Comparison of ENCODE assay signal across 11 cellular contexts in genomic region chr6:228881-229651, GRCh38.
A peak's percentile ranks its signal among the peaks of the same experiment; 100 is the strongest.
DNase-seq lines count a peak whose midpoint lies in the region; ATAC-seq, FAIRE-seq and TF ChIP-seq lines count a peak whose summit lies in the region.
"Had no signal": no experiment of that assay in that cellular context is flagged by ENCODE, and none has a peak within 500 bp of the region (broad histone marks: within the 10 kb centered on the region; RNA-seq: fewer than 3 reads in every experiment).

No MANE protein-coding gene starts in this region.

- peak overlapping the region; percentile 60 for H2AFZ ChIP-seq in HepG2 (ENCODE audit: low read length)

- peaks cover 12% of the 10 kb centered on the region for H3K4me1 ChIP-seq in HepG2 (ENCODE audit: insufficient read depth, low read length)
- no peaks in the 10 kb centered on the region for H3K4me1 ChIP-seq in right lobe of liver
- peaks cover 5% of the 10 kb centered on the region for H3K4me1 ChIP-seq in upper lobe of right lung
- H3K4me1 ChIP-seq in BE2C: no peaks in the 10 kb centered on the region
- peaks cover 11 to 20% of the 10 kb centered on the region in 2 donors for H3K4me1 ChIP-seq in naive thymus-derived CD4-positive, alpha-beta T cell (ENCODE audit: control insufficient read depth in 2 of 2, insufficient read depth in 2 of 2, low read length in 2 of 2)

- H3K9me3 ChIP-seq in HepG2 (ENCODE audit: low read length) (peaks cover 6% of the 10 kb centered on the region; the same call in 1 of the 2 replicates), right lobe of liver (no peaks in the 10 kb centered on the region), upper lobe of right lung (no peaks in the 10 kb centered on the region), BE2C (no peaks in the 10 kb centered on the region)
- no peaks in the 10 kb centered on the region for H3K9me3 ChIP-seq in naive thymus-derived CD4-positive, alpha-beta T cell (ENCODE audit: control insufficient read depth in 2 of 3, low read length in 3 of 3)

- TF ChIP-seq EP300 in HepG2 (IDR thresholded peaks at IDR 0.05; ENCODE audit: low read depth in 2 of 2, low read length in 2 of 2): no peak
- TF ChIP-seq EP300 in HepG2 (CRISPR knock-in tag; IDR thresholded peaks at IDR 0.05; ENCODE audit: borderline replicate concordance): no peak

- intact Hi-C loops in HepG2 (cut with micrococcal nuclease; ENCODE audit: unreplicated experiment) (no loop called here), right lobe of liver (cut with DNase I) (no loop called here), upper lobe of right lung (cut with DNase I) (no loop called here)
- intact Hi-C loops in naive thymus-derived CD4-positive, alpha-beta T cell (cut with micrococcal nuclease): no loop called here

- no peaks in the 10 kb centered on the region for H3K79me2 ChIP-seq in HepG2 (ENCODE audit: insufficient read depth, low read length)

- TF ChIP-seq CTCF in HepG2 (CRISPR knock-in tag; IDR thresholded peaks at IDR 0.05): no peak
- TF ChIP-seq CTCF in right lobe of liver (IDR thresholded peaks at IDR 0.05): no peak
- TF ChIP-seq CTCF in upper lobe of right lung (IDR thresholded peaks at IDR 0.05): no peak
- no peak for TF ChIP-seq CTCF in BE2C (IDR thresholded peaks at IDR 0.05; ENCODE audit: low read depth, low read length)

- TF ChIP-seq POLR2A in HepG2 (IDR thresholded peaks at IDR 0.05; ENCODE audit: insufficient read depth in 1 of 2, low read depth in 2 of 2, low read length in 2 of 2) (no peak), right lobe of liver (IDR thresholded peaks at IDR 0.05) (no peak)

- no peak overlapping the region for H3K4me3 Mint-ChIP-seq in naive thymus-derived CD4-positive, alpha-beta T cell
- H3K4me3 Mint-ChIP-seq: brain had no signal

- H3K4me2 ChIP-seq in HepG2 (ENCODE audit: low read depth, low read length): 0 out of 2 replicates have a peak overlapping the region, but pooled peaks have one; percentile 8
- H3K4me2 ChIP-seq: smooth muscle cell had no signal

- TF ChIP-seq RAD21 in HepG2 (CRISPR knock-in tag; IDR thresholded peaks at IDR 0.05): no peak

- no peak overlapping the region for H3K9ac ChIP-seq in HepG2 (ENCODE audit: insufficient read depth, low read depth, low read length)

- CTCF ChIA-PET in HepG2 (lab: Yijun Ruan, JAX; ENCODE audit: low intra/inter-chr PET ratio, low total read pairs): no interaction called here
- CTCF ChIA-PET in naive thymus-derived CD4-positive, alpha-beta T cell (lab: Charles Lee): no interaction called here

- H3K4me3 ChIP-seq in HepG2 (replicated peaks in 1 of 3; ENCODE audit: insufficient read depth in 1 of 3, low read depth in 2 of 3, low read length in 3 of 3) (no peak overlapping the region), right lobe of liver (no peak overlapping the region), upper lobe of right lung (no peak overlapping the region), BE2C (ENCODE audit: low read depth, low read length) (no peak overlapping the region)
- no peak overlapping the region for H3K4me3 ChIP-seq in naive thymus-derived CD4-positive, alpha-beta T cell (ENCODE audit: low read length)
- H3K4me3 ChIP-seq: SK-N-MC, smooth muscle cell had no signal

- in situ Hi-C loops in HepG2 (cut with HindIII; ENCODE audit: extremely low pct_ligation_motif_present, low pct_unique_long_range_greater_than_20kb): no loop called here

- H3K36me3 Mint-ChIP-seq in naive thymus-derived CD4-positive, alpha-beta T cell: peaks cover 0 to 6% (median 0%) of the 10 kb centered on the region in 5 donors
- H3K36me3 Mint-ChIP-seq: brain had no signal

- POLR2A ChIA-PET in HepG2 (lab: Yijun Ruan, JAX): no interaction called here
- POLR2A ChIA-PET in naive thymus-derived CD4-positive, alpha-beta T cell (lab: Charles Lee): no interaction called here

- H3K27me3 ChIP-seq in HepG2 (ENCODE audit: control insufficient read depth in 1 of 2, insufficient read depth in 2 of 2, low read length in 2 of 2) (no peaks in the 10 kb centered on the region; a peak in 1 of 5 replicates), right lobe of liver (no peaks in the 10 kb centered on the region), upper lobe of right lung (no peaks in the 10 kb centered on the region), BE2C (peaks cover 9% of the 10 kb centered on the region)
- no peaks in the 10 kb centered on the region for H3K27me3 ChIP-seq in naive thymus-derived CD4-positive, alpha-beta T cell (ENCODE audit: control insufficient read depth in 2 of 2, insufficient read depth in 2 of 2, low read length in 2 of 2)

- no peak overlapping the region for H3K27ac Mint-ChIP-seq in naive thymus-derived CD4-positive, alpha-beta T cell
- H3K27ac Mint-ChIP-seq: brain had no signal

- no peak for ATAC-seq in HepG2
- no peak for ATAC-seq in right lobe of liver
- ATAC-seq in GM21737 (IDR thresholded peaks at IDR 0.05; ENCODE audit: unreplicated experiment): peak; percentile 31
- peak; percentile 20 for ATAC-seq in HG03196 (IDR thresholded peaks at IDR 0.05; ENCODE audit: unreplicated experiment)
- no peak for ATAC-seq in upper lobe of right lung
- ATAC-seq in naive thymus-derived CD4-positive, alpha-beta T cell: no peak

- DNase-seq in HepG2 (ENCODE audit: low spot score) (no peak), right lobe of liver (no peak), upper lobe of right lung (peak; percentile 31), BE2C (no peak), kidney tubule cell (ENCODE audit: low spot score) (no peak)
- no peak for DNase-seq in naive thymus-derived CD4-positive, alpha-beta T cell

- BruUV-seq in HepG2 (replicated peaks; lab: Mats Ljungman, UMichigan): no TSS peak

- H3K4me1 Mint-ChIP-seq in naive thymus-derived CD4-positive, alpha-beta T cell: peaks cover 6 to 57% (median 26%) of the 10 kb centered on the region in 7 donors
- H3K4me1 Mint-ChIP-seq: brain had no signal

- H3K36me3 ChIP-seq in HepG2 (replicated peaks in 1 of 2; ENCODE audit: control insufficient read depth in 1 of 2, insufficient read depth in 2 of 2, low read length in 2 of 2) (no peaks in the 10 kb centered on the region), right lobe of liver (no peaks in the 10 kb centered on the region), upper lobe of right lung (no peaks in the 10 kb centered on the region), BE2C (no peaks in the 10 kb centered on the region)
- no peaks in the 10 kb centered on the region for H3K36me3 ChIP-seq in naive thymus-derived CD4-positive, alpha-beta T cell (ENCODE audit: control insufficient read depth in 2 of 3, insufficient read depth in 3 of 3, low read length in 3 of 3)

- FAIRE-seq in HepG2 (lab: Jason Lieb, UNC): no peak

- H3K9me3 Mint-ChIP-seq in naive thymus-derived CD4-positive, alpha-beta T cell: peaks cover 0 to 2% (median 0%) of the 10 kb centered on the region in 11 donors
- H3K9me3 Mint-ChIP-seq: brain had no signal

- no peaks in the 10 kb centered on the region for H4K20me1 ChIP-seq in HepG2 (ENCODE audit: insufficient read depth, low read length)

- H3K27ac ChIP-seq in HepG2 (ENCODE audit: extremely low read length, insufficient read depth, low read length) (no peak overlapping the region), right lobe of liver (no peak overlapping the region), upper lobe of right lung (no peak overlapping the region)
- no peak overlapping the region for H3K27ac ChIP-seq in naive thymus-derived CD4-positive, alpha-beta T cell (ENCODE audit: low read depth, low read length)
- H3K27ac ChIP-seq: SK-N-MC had no signal

- H3K27me3 Mint-ChIP-seq in naive thymus-derived CD4-positive, alpha-beta T cell: no peaks in the 10 kb centered on the region

- 62% methylated on average over 14 of the region's 15 CpGs for WGBS in HepG2 (ENCODE audit: low lambda C conversion rate)
- WGBS in right lobe of liver (ENCODE audit: insufficient coverage, low coverage, low lambda C conversion rate, missing lambda C conversion rate): 88% methylated on average over 7 of the region's 15 CpGs

TF ChIP-seq in HepG2, 621 proteins besides CTCF, POLR2A, EP300 and RAD21:
- no peak for TF ChIP-seq ATF7-NPFF (CRISPR knock-in tag; IDR thresholded peaks at IDR 0.05; ENCODE audit: low read depth)
- TF ChIP-seq ARNTL (CRISPR knock-in tag; IDR thresholded peaks at IDR 0.05): no peak
- TF ChIP-seq MEIS2 (CRISPR knock-in tag; IDR thresholded peaks at IDR 0.05): no peak
- TF ChIP-seq ZNF749 (CRISPR knock-in tag; IDR thresholded peaks at IDR 0.05; ENCODE audit: borderline replicate concordance): no peak
- no peak for TF ChIP-seq HNRNPL (IDR thresholded peaks at IDR 0.05; ENCODE audit: low read depth, low read length)
- TF ChIP-seq ZNF24 (IDR thresholded peaks at IDR 0.05): no peak
- TF ChIP-seq TBP (CRISPR knock-in tag; IDR thresholded peaks at IDR 0.05): no peak

Comparison
In these comparisons a context has a peak if more than half of its experiments do, and no peak if none do; other contexts are left out.
1. ATAC-seq: peak in GM21737 (single experiment) and HG03196 (single experiment); none in HepG2 (single experiment), right lobe of liver (0 of 4), upper lobe of right lung (single experiment) and naive thymus-derived CD4-positive, alpha-beta T cell (single experiment).